ENCODE assay signal across 9 cellular contexts in the genomic region with DNA sequence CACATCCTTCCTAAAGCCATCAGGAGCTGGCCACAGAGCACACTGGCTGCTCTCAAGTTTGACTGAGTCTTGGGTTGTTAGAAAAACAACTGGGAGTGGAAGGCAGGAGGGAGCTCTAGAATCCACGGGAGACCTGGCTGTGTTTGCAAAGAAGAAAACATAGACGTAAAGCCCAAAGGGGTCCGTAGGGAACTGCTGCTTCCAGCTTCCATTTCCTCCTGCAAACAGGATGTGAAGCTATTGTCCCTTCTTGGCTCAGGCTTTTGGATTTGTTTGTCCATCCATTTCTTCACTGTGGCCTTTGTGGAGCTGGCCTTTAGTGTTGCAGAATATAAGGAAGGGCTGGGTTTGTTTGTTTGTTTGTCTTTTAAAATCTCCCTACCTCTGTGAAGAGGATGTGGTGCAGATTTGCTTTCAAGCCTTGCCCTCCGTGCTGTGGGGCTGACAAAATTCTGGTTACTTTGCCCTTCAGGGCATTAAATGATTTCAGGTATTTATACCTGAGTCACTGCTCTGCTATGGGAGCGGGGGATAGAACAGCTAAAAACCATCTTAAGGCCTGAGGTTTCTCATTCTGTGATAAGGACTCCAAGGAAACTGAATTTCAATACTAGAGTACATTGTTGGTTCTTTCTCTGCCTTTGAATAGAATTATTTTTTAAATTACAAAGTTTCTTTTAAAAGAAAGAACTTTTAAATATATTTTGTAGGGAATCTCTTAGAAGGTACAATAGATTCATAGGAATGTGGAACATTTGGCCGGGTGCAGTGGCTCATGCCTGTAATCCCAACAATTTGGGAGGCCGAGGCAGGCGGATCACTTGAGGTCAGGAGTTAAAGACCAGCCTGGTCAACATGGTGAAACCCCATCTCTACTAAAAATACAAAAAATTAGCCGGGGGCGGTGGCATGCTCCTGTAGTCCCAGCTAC.
DNase-seq lines count a peak whose midpoint lies in the region; ATAC-seq and TF ChIP-seq lines count a peak whose summit lies in the region.
"Had no signal": no experiment of that assay in that cellular context is flagged by ENCODE, and none has a peak within 500 bp of the region (broad histone marks: within the 10 kb centered on the region; RNA-seq: fewer than 3 reads in every experiment).

No MANE protein-coding gene starts in this region.

- DNase-seq in RWPE1 (ENCODE audit: low spot score) (peak; percentile 54), fibroblast of mammary gland (ENCODE audit: low read depth) (peak; percentile 59), prostate gland (ENCODE audit: low spot score) (no peak), ecto neural progenitor cell (ENCODE audit: low spot score) (no peak)
- DNase-seq: CD8-positive, alpha-beta T cell had no signal

- intact Hi-C loops in prostate gland (cut with DNase I): no loop called here

- TF ChIP-seq CTCF in C4-2B (conservative IDR thresholded peaks at IDR 0.05): no peak
- no peak for TF ChIP-seq CTCF in RWPE1 (conservative IDR thresholded peaks at IDR 0.05; ENCODE audit: low read depth)
- no peak for TF ChIP-seq CTCF in fibroblast of mammary gland (conservative IDR thresholded peaks at IDR 0.05; ENCODE audit: control insufficient read depth, insufficient read depth, low read depth, low read length)
- no peak for TF ChIP-seq CTCF in prostate gland (IDR thresholded peaks at IDR 0.05)

- ATAC-seq in activated CD4-positive, CD25-positive, alpha-beta regulatory T cell treated with anti-CD3 and anti-CD28 coated beads, Interleukin-2, amount 50 U/mL, for 24 hours: no peak
- no peak for ATAC-seq in GM18868 (IDR thresholded peaks at IDR 0.05; ENCODE audit: unreplicated experiment)
- no peak for ATAC-seq in GM18907 (IDR thresholded peaks at IDR 0.05; ENCODE audit: unreplicated experiment)
- ATAC-seq: CD8-positive, alpha-beta T cell had no signal

- H3K9me3 ChIP-seq in prostate gland: no peaks in the 10 kb centered on the region

- TF ChIP-seq POLR2A in prostate gland (IDR thresholded peaks at IDR 0.05): no peak

- CTCF ChIA-PET in RWPE1 (lab: Yijun Ruan, JAX): interaction anchor here (1.2 kb wide), 1 partner anchor 81 kb away, joined by 4 read pairs; no protein-coding TSS in a partner anchor

- H3K27me3 ChIP-seq in prostate gland (replicated peaks; ENCODE audit: insufficient read depth): no peaks in the 10 kb centered on the region

- WGBS in prostate gland: 61% methylated on average over 10 of the region's 10 CpGs

- POLR2A ChIA-PET in RWPE1 (lab: Yijun Ruan, JAX; ENCODE audit: low non-redundant PET): interaction anchor here (0.6 kb wide), 1 partner anchor 72 kb away, joined by 3 read pairs; no protein-coding TSS in a partner anchor

- H3K36me3 ChIP-seq in prostate gland: no peaks in the 10 kb centered on the region

- H3K4me3 ChIP-seq in fibroblast of mammary gland (ENCODE audit: control insufficient read depth, low read depth, low read length) (no peak overlapping the region), prostate gland (no peak overlapping the region)

- peaks cover 9% of the 10 kb centered on the region for H3K4me1 ChIP-seq in prostate gland (replicated peaks)

- H3K27ac ChIP-seq in C4-2B: peak overlapping the region; percentile 69
- H3K27ac ChIP-seq in RWPE1: peak overlapping the region; percentile 97
- H3K27ac ChIP-seq in prostate gland: peak overlapping the region; percentile 41 to 62

Comparison
In these comparisons a context has a peak if more than half of its experiments do, and no peak if none do; other contexts are left out.
1. DNase-seq: peak in RWPE1 (single experiment) and fibroblast of mammary gland (single experiment); none in prostate gland (single experiment) and ecto neural progenitor cell (single experiment).
2. Peak in every context shown above with its lines, with median percentiles within 50 percentile points of each other: H3K27ac ChIP-seq.